Comparison of ENCODE assay signal across 8 cellular contexts in the genomic region with DNA sequence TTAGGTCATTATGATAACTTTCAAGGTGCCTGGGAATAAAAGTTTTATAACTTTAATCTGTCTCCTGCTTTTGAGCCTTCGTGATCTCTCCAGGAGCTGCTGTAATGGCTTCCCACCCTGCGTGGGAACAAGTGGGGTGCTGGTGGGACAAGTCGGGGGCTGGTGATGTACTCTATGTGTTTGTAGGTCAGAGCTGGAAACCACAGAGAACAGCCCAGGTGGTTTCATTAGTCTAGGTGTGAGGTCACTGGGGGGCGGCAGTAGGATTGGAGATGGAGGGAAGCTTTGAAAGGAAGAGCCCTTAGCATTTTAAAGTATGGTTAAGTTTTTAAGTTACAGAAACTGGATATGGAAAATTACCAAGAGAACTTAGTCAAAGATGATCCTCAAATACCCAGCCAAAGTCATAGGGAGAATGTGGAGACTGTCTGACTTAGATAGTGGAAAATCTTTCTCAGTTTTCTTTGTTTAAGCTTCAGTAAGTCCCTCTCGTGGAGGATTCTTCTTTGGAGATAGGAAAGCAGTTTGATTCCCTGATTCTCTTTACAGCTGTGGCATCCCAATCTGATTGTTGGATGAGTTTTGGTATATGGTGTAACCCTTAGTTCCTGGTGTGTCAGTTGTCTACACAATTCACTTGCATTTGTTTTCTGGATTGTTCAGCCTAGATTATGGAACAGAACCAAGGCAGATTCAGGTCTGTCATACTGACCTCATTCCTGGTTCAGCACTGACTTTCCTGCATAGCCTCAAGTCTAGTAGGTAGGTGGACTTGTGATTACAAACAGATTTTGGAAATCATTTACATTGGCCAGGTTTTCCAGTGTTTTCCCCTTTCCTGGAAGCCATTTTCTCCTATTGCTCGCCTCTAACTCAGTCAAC.
DNase-seq lines count a peak whose midpoint lies in the region; ATAC-seq, FAIRE-seq and TF ChIP-seq lines count a peak whose summit lies in the region.

No MANE protein-coding gene starts in this region.

- CTCF ChIA-PET in PC-3 (lab: Charles Lee): no interaction called here

- no peak overlapping the region for H3K4me2 ChIP-seq in PC-3 (ENCODE audit: low read length)

- no peaks in the 10 kb centered on the region for H3K9me3 Mint-ChIP-seq in activated T-cell treated with anti-CD3 and anti-CD28 coated beads, Interleukin-2, amount 50 U/mL, for 4 hours

- intact Hi-C loops in PC-3 (cut with micrococcal nuclease): no loop called here

- H2AFZ ChIP-seq in PC-3 (ENCODE audit: low read length): no peak overlapping the region

- POLR2A ChIA-PET in PC-3 (lab: Charles Lee; ENCODE audit: unreplicated experiment): no interaction called here

- peaks cover 12% of the 10 kb centered on the region for H3K36me3 Mint-ChIP-seq in activated T-cell treated with anti-CD3 and anti-CD28 coated beads, Interleukin-2, amount 50 U/mL, for 4 hours (ENCODE audit: insufficient read depth)

- H3K9me2 ChIP-seq in PC-3 (replicated peaks; ENCODE audit: low read length): no peaks in the 10 kb centered on the region

- H3K27me3 Mint-ChIP-seq in activated T-cell treated with anti-CD3 and anti-CD28 coated beads, Interleukin-2, amount 50 U/mL, for 4 hours (ENCODE audit: low read depth): no peaks in the 10 kb centered on the region

- peaks cover 81% of the 10 kb centered on the region for H3K4me1 ChIP-seq in PC-3 (ENCODE audit: insufficient read depth, low read length)
- H3K4me1 ChIP-seq in mesodermal cell (ENCODE audit: control insufficient read depth, insufficient read depth, low read length, poor library complexity, severe bottlenecking): peaks cover 65% of the 10 kb centered on the region

- H3F3A ChIP-seq in PC-3 (ENCODE audit: low read length, unreplicated experiment): no peaks in the 10 kb centered on the region

- no peaks in the 10 kb centered on the region for H3K27me3 ChIP-seq in PC-3 (ENCODE audit: low read length)

- peaks cover 89% of the 10 kb centered on the region for H3K79me2 ChIP-seq in PC-3 (ENCODE audit: low read length)

- no peak for TF ChIP-seq POLR2A in GM12892 (IDR thresholded peaks at IDR 0.05; ENCODE audit: low read depth, low read length)

- H3K36me3 ChIP-seq in PC-3 (ENCODE audit: low read depth, low read length): no peaks in the 10 kb centered on the region
- peaks cover 36% of the 10 kb centered on the region for H3K36me3 ChIP-seq in mesodermal cell (ENCODE audit: control insufficient read depth, insufficient read depth, low read length)

- DNase-seq in GM10266 (ENCODE audit: extremely low spot score) (peak; percentile 59), PC-3 (no peak), GM12892 (ENCODE audit: insufficient read length) (no peak)
- DNase-seq in activated CD4-positive, alpha-beta T cell treated with anti-CD3 and anti-CD28 coated beads for 1 hour: no peak
- no peak for DNase-seq in activated T-cell treated with anti-CD3 and anti-CD28 coated beads, Interleukin-2, amount 50 U/mL, for 4 hours

- peak; percentile 48 for ATAC-seq in GM21737 (IDR thresholded peaks at IDR 0.05; ENCODE audit: unreplicated experiment)
- ATAC-seq in PC-3: no peak
- ATAC-seq in GM19452 (IDR thresholded peaks at IDR 0.05; ENCODE audit: unreplicated experiment): no peak
- ATAC-seq in activated T-cell treated with anti-CD3 and anti-CD28 coated beads, Interleukin-2, amount 50 U/mL, for 4 hours: no peak

- H3K9me3 ChIP-seq in PC-3 (ENCODE audit: low read length): no peaks in the 10 kb centered on the region
- H3K9me3 ChIP-seq in mesodermal cell (ENCODE audit: control insufficient read depth, low read length): no peaks in the 10 kb centered on the region

- H3K4me3 ChIP-seq in PC-3 (ENCODE audit: low read length) (no peak overlapping the region), mesodermal cell (ENCODE audit: extremely low read depth, insufficient read depth, low read length, poor library complexity, severe bottlenecking) (no peak overlapping the region)

- H3K9ac ChIP-seq in PC-3 (ENCODE audit: low read length): no peak overlapping the region

- peaks cover 34% of the 10 kb centered on the region for H3K4me1 Mint-ChIP-seq in activated T-cell treated with anti-CD3 and anti-CD28 coated beads, Interleukin-2, amount 50 U/mL, for 4 hours (ENCODE audit: low read depth)

- H3K27ac ChIP-seq in PC-3 (ENCODE audit: low read length) (peak overlapping the region; percentile 92), mesodermal cell (ENCODE audit: low read depth, low read length, severe bottlenecking) (peak overlapping the region; percentile 3)

- peak; percentile 28 for TF ChIP-seq CTCF in GM10266 (IDR thresholded peaks at IDR 0.05; ENCODE audit: control insufficient read depth, insufficient read depth, low read depth, missing control alignments)
- TF ChIP-seq CTCF in PC-3 (conservative IDR thresholded peaks at IDR 0.05; ENCODE audit: low read depth, low read length): no peak

- WGBS in mesodermal cell (ENCODE audit: insufficient coverage in 2 of 2), 2 experiments: 68 to 85% methylated on average over 3 to 4 of the region's 6 CpGs

- H4K20me1 ChIP-seq in PC-3 (ENCODE audit: low read length): 0 out of 2 replicates have a peak, but pooled peaks cover 3% of the 10 kb centered on the region

- no peak overlapping the region for H3K4me3 Mint-ChIP-seq in activated T-cell treated with anti-CD3 and anti-CD28 coated beads, Interleukin-2, amount 50 U/mL, for 4 hours

- FAIRE-seq in GM12892 (lab: Jason Lieb, UNC): no peak

- BruUV-seq in PC-3 (replicated peaks; lab: Mats Ljungman, UMichigan): no TSS peak
